Comparison of ENCODE assay signal across 1 cellular context in the genomic region with DNA sequence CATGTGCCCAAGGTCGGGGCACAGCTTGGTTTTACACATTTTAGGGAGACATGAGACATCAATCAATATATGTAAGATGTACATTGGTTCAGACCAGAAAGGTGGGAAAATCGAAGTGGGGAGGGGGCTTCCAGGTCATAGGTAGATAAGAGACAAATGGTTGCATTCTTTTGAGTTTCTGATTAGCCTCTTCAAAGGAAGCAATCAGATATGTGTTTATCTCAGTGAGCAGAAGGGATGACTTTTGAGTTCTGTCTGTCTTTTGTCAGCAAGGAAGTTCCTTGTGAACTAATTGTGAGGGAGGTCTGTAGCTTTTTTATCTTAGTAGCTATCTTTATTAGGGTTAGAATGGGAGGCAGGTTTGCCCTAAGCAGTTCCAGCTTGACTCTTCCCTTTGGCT.
TF ChIP-seq lines count a peak whose summit lies in the region.
"Not testable (repeated sequence)": the region's sequence is repeated elsewhere in the genome, so short reads cannot be mapped to it uniquely, and the experiment has no call there.

No MANE protein-coding gene starts in this region.

TF ChIP-seq in K562, 482 proteins besides CTCF, POLR2A, EP300 and RAD21:
- 0 out of 2 replicates have a peak, but pooled peaks have one; percentile 25 for TF ChIP-seq NFIC (IDR thresholded peaks at IDR 0.05)
- peak in 1 of 2 experiments; percentile 9; a peak in 1 of 4 replicates for TF ChIP-seq RCOR1 (IDR thresholded peaks at IDR 0.05; ENCODE audit: borderline replicate concordance in 1 of 2, low read depth in 2 of 2, low read length in 2 of 2)
- TF ChIP-seq SMARCA4 (IDR thresholded peaks at IDR 0.05), result peak; percentile 83
- TF ChIP-seq CBFA2T3 (IDR thresholded peaks at IDR 0.05), result peak; percentile 83
- TF ChIP-seq DPF2 (IDR thresholded peaks at IDR 0.05), result peak; percentile 85
- TF ChIP-seq MAFG (tag; conservative IDR thresholded peaks at IDR 0.05), result peak; percentile 38
- TF ChIP-seq MEIS2 (IDR thresholded peaks at IDR 0.05; ENCODE audit: partially characterized antibody), result peak; percentile 58
- TF ChIP-seq, protein P1, sequence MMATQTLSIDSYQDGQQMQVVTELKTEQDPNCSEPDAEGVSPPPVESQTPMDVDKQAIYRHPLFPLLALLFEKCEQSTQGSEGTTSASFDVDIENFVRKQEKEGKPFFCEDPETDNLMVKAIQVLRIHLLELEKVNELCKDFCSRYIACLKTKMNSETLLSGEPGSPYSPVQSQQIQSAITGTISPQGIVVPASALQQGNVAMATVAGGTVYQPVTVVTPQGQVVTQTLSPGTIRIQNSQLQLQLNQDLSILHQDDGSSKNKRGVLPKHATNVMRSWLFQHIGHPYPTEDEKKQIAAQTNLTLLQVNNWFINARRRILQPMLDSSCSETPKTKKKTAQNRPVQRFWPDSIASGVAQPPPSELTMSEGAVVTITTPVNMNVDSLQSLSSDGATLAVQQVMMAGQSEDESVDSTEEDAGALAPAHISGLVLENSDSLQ (IDR thresholded peaks at IDR 0.05), result peak; percentile 60
- TF ChIP-seq, protein P2, sequence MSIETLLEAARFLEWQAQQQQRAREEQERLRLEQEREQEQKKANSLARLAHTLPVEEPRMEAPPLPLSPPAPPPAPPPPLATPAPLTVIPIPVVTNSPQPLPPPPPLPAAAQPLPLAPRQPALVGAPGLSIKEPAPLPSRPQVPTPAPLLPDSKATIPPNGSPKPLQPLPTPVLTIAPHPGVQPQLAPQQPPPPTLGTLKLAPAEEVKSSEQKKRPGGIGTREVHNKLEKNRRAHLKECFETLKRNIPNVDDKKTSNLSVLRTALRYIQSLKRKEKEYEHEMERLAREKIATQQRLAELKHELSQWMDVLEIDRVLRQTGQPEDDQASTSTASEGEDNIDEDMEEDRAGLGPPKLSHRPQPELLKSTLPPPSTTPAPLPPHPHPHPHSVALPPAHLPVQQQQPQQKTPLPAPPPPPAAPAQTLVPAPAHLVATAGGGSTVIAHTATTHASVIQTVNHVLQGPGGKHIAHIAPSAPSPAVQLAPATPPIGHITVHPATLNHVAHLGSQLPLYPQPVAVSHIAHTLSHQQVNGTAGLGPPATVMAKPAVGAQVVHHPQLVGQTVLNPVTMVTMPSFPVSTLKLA (conservative IDR thresholded peaks at IDR 0.05), result 0 out of 4 replicates have a peak, but pooled peaks of 1 of the 2 experiments have one; percentile 18
- TF ChIP-seq HDAC1 (IDR thresholded peaks at IDR 0.05), result peak in 1 of 2 experiments; percentile 42; a peak in 1 of 4 replicates
- TF ChIP-seq, protein P3, sequence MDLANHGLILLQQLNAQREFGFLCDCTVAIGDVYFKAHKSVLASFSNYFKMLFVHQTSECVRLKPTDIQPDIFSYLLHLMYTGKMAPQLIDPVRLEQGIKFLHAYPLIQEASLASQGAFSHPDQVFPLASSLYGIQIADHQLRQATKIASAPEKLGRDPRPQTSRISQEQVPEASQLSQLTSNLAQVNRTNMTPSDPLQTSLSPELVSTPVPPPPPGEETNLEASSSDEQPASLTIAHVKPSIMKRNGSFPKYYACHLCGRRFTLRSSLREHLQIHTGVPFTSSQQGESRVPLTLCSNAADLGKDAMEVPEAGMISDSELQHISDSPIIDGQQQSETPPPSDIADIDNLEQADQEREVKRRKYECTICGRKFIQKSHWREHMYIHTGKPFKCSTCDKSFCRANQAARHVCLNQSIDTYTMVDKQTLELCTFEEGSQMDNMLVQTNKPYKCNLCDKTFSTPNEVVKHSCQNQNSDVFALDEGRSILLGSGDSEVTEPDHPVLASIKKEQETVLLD (IDR thresholded peaks at IDR 0.05), result 0 out of 2 replicates have a peak, but pooled peaks have one; percentile 46
- peak; percentile 91 for TF ChIP-seq ARID1B (IDR thresholded peaks at IDR 0.05)
- TF ChIP-seq TCF3 (CRISPR knock-in tag; IDR thresholded peaks at IDR 0.05), result peak; percentile 64
- peak; percentile 85; the same call in 1 of the 2 replicates for TF ChIP-seq SMARCE1 (IDR thresholded peaks at IDR 0.05)
- peak; percentile 60 for TF ChIP-seq GATAD2B (IDR thresholded peaks at IDR 0.05; ENCODE audit: borderline replicate concordance)
- peak; percentile 96 for TF ChIP-seq SOX6 (IDR thresholded peaks at IDR 0.05)
- peak; percentile 56; the same call in 1 of the 2 replicates for TF ChIP-seq MTA1 (IDR thresholded peaks at IDR 0.05; ENCODE audit: borderline replicate concordance)
- peak; percentile 64 for TF ChIP-seq CBFA2T2 (conservative IDR thresholded peaks at IDR 0.05)
- TF ChIP-seq SMARCC2 (IDR thresholded peaks at IDR 0.05; ENCODE audit: low read depth), result 0 out of 2 replicates have a peak, but pooled peaks have one; percentile 40
- TF ChIP-seq TEAD4 (IDR thresholded peaks at IDR 0.05; ENCODE audit: low read length), result peak; percentile 75
- TF ChIP-seq TEAD4 (CRISPR knock-in tag; IDR thresholded peaks at IDR 0.05; ENCODE audit: borderline replicate concordance); FOXM1 (CRISPR knock-in tag; IDR thresholded peaks at IDR 0.05; ENCODE audit: low read depth): not testable (repeated sequence)
- 0 out of 4 replicates have a peak, but pooled peaks have one; percentile 26 to 32 for TF ChIP-seq TRIM24 (IDR thresholded peaks at IDR 0.05)
- TF ChIP-seq FOXM1 (IDR thresholded peaks at IDR 0.05; ENCODE audit: low read depth), result peak; percentile 35; the same call in 1 of the 2 replicates
- peak; percentile 61; the same call in 1 of the 2 replicates for TF ChIP-seq NFE2 (IDR thresholded peaks at IDR 0.05; ENCODE audit: low read depth)
- TF ChIP-seq MTA2 (IDR thresholded peaks at IDR 0.05; ENCODE audit: low read depth), result peak; percentile 59; the same call in 1 of the 2 replicates
- peak; percentile 83 for TF ChIP-seq LEF1 (IDR thresholded peaks at IDR 0.05)
- TF ChIP-seq NCOR1 (IDR thresholded peaks at IDR 0.05), result peak; percentile 57
- peak; percentile 25; the same call in 1 of the 2 replicates for TF ChIP-seq GATA2 (CRISPR knock-in tag; IDR thresholded peaks at IDR 0.05)
- peak in 1 of 2 experiments; percentile 39; a peak in 2 of 4 replicates for TF ChIP-seq KDM1A (IDR thresholded peaks at IDR 0.05)
- TF ChIP-seq ZEB2 (IDR thresholded peaks at IDR 0.05), result peak; percentile 95
- peak in 1 of 2 experiments; percentile 60; a peak in 1 of 4 replicates for TF ChIP-seq TEAD1 (CRISPR knock-in tag; IDR thresholded peaks at IDR 0.05)
- TF ChIP-seq CTBP1 (IDR thresholded peaks at IDR 0.05; ENCODE audit: borderline replicate concordance), result peak; percentile 74
- TF ChIP-seq ELF2 (CRISPR knock-in tag; IDR thresholded peaks at IDR 0.05), result peak; percentile 45; the same call in 1 of the 2 replicates
- TF ChIP-seq TAL1 (IDR thresholded peaks at IDR 0.05), result peak; percentile 74
